Comparison of ENCODE assay signal across 17 cellular contexts in the genomic region with DNA sequence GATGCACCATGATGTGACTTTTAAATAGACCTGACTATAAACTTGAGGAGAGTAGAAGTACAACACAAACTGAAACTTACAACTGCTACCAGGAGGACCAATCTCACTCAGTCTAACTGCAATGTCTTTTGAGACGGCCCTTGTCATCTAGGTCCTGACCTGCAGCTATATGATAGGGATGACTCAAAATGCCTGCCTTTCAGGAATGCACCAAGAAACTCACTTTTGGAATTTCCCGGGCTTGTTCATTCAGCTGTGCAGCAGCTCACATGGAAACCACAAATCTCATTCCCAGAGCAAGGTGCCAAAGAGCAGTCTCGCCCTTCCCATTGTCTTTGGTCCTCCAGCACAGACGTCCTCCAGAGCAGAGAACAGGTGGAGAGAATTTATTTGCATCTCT.
DNase-seq lines count a peak whose midpoint lies in the region; ATAC-seq and TF ChIP-seq lines count a peak whose summit lies in the region.
"Had no signal": no experiment of that assay in that cellular context is flagged by ENCODE, and none has a peak within 500 bp of the region (broad histone marks: within the 10 kb centered on the region; RNA-seq: fewer than 3 reads in every experiment).

No MANE protein-coding gene starts in this region.

- H2AFZ ChIP-seq in SK-N-SH (ENCODE audit: low read depth) = no peak overlapping the region

- no peak overlapping the region for H3K4me3 Mint-ChIP-seq in chondrocyte (ENCODE audit: unreplicated experiment)
- H3K4me3 Mint-ChIP-seq in natural killer cell treated with Interleukin-12 subunit alpha and Interleukin-12 subunit beta and Interleukin-15 and Interleukin-18, amount 100 ng/mL, for 72 hours = no peak overlapping the region
- H3K4me3 Mint-ChIP-seq: B cell had no signal

- no peaks in the 10 kb centered on the region for H3K9me3 Mint-ChIP-seq in chondrocyte (ENCODE audit: low read depth)
- H3K9me3 Mint-ChIP-seq in natural killer cell treated with Interleukin-12 subunit alpha and Interleukin-12 subunit beta and Interleukin-15 and Interleukin-18, amount 100 ng/mL, for 72 hours = no peaks in the 10 kb centered on the region

- no peaks in the 10 kb centered on the region for H3F3A ChIP-seq in SK-N-SH (replicated peaks; ENCODE audit: insufficient read depth)

- H3K36me3 Mint-ChIP-seq in chondrocyte (ENCODE audit: low read depth) = no peaks in the 10 kb centered on the region
- H3K36me3 Mint-ChIP-seq in natural killer cell treated with Interleukin-12 subunit alpha and Interleukin-12 subunit beta and Interleukin-15 and Interleukin-18, amount 100 ng/mL, for 72 hours = no peaks in the 10 kb centered on the region

- H3K4me3 ChIP-seq in SK-N-SH (ENCODE audit: low read depth in 2 of 2, low read length in 1 of 2) = no peak overlapping the region
- H3K4me3 ChIP-seq: lower lobe of right lung, pancreas had no signal

- no peak for TF ChIP-seq EP300 in SK-N-SH (IDR thresholded peaks at IDR 0.05; ENCODE audit: borderline replicate concordance in 1 of 2, low read depth in 1 of 2, low read length in 1 of 2)

- H3K4me1 Mint-ChIP-seq in chondrocyte (ENCODE audit: low read depth) = peaks cover 8% of the 10 kb centered on the region
- no peaks in the 10 kb centered on the region for H3K4me1 Mint-ChIP-seq in natural killer cell treated with Interleukin-12 subunit alpha and Interleukin-12 subunit beta and Interleukin-15 and Interleukin-18, amount 100 ng/mL, for 72 hours (ENCODE audit: low read depth in 2 of 2)
- H3K4me1 Mint-ChIP-seq: B cell had no signal

- TF ChIP-seq CTCF in SK-N-SH (IDR thresholded peaks at IDR 0.05) (no peak), chondrocyte (IDR thresholded peaks at IDR 0.05) (no peak)

- no peaks in the 10 kb centered on the region for H3K9me2 ChIP-seq in SK-N-SH

- no peak overlapping the region for H3K4me2 ChIP-seq in SK-N-SH

- no peak overlapping the region for H3K9ac ChIP-seq in SK-N-SH

- DNase-seq in AG08396 (ENCODE audit: low spot score) (peak; percentile 8), SK-N-SH (no peak), iris pigment epithelial cell (ENCODE audit: low read depth) (peak; percentile 61), chondrocyte (ENCODE audit: low spot score) (no peak)
- no peak for DNase-seq in activated effector memory CD4-positive, alpha-beta T cell treated with Interleukin-2 at 50 U/mL for 16 hours
- DNase-seq in natural killer cell treated with Interleukin-12 subunit alpha and Interleukin-12 subunit beta and Interleukin-15 and Interleukin-18, amount 100 ng/mL, for 72 hours (ENCODE audit: low spot score) = no peak
- DNase-seq: activated CD8-positive, alpha-beta memory T cell treated with anti-CD3 and anti-CD28 coated beads, Interleukin-2, amount 50 U/mL, for 4 hours; effector CD4-positive, alpha-beta T cell; head of caudate nucleus; Karpas-422; lower lobe of right lung; pancreas; stimulated activated CD4-positive, alpha-beta T cell treated with anti-CD3 and anti-CD28 coated beads, Interleukin-2, amount 100 ng/mL, for 48 hours; stimulated activated naive CD4-positive, alpha-beta T cell had no signal

- H3K27ac ChIP-seq in SK-N-SH (ENCODE audit: low read depth in 2 of 2, low read length in 1 of 2) = no peak overlapping the region
- H3K27ac ChIP-seq: lower lobe of right lung, pancreas had no signal

- POLR2A ChIA-PET in SK-N-SH (lab: Yijun Ruan, JAX) = no interaction called here

- no peaks in the 10 kb centered on the region for H4K20me1 ChIP-seq in SK-N-SH (ENCODE audit: insufficient read depth)

- ATAC-seq in HG02610 (IDR thresholded peaks at IDR 0.05; ENCODE audit: unreplicated experiment) (peak; percentile 78), GM18511 (IDR thresholded peaks at IDR 0.05; ENCODE audit: unreplicated experiment) (no peak)
- no peak for ATAC-seq in natural killer cell treated with Interleukin-12 subunit alpha and Interleukin-12 subunit beta and Interleukin-15 and Interleukin-18, amount 100 ng/mL, for 72 hours
- ATAC-seq: lower lobe of right lung, pancreas had no signal

- TF ChIP-seq RAD21 in SK-N-SH (IDR thresholded peaks at IDR 0.05; ENCODE audit: low read length) = no peak

- H3K9me3 ChIP-seq in SK-N-SH = no peaks in the 10 kb centered on the region
- H3K9me3 ChIP-seq: lower lobe of right lung, pancreas had no signal

- H3K36me3 ChIP-seq in SK-N-SH (replicated peaks in 1 of 2; ENCODE audit: control insufficient read depth in 1 of 2, insufficient read depth in 2 of 2, low read length in 1 of 2) = no peaks in the 10 kb centered on the region
- H3K36me3 ChIP-seq: lower lobe of right lung, pancreas had no signal

- no peak overlapping the region for H3K27ac Mint-ChIP-seq in chondrocyte (ENCODE audit: unreplicated experiment)
- H3K27ac Mint-ChIP-seq in natural killer cell treated with Interleukin-12 subunit alpha and Interleukin-12 subunit beta and Interleukin-15 and Interleukin-18, amount 100 ng/mL, for 72 hours = no peak overlapping the region
- H3K27ac Mint-ChIP-seq: B cell had no signal

- no peaks in the 10 kb centered on the region for H3K4me1 ChIP-seq in SK-N-SH (ENCODE audit: control insufficient read depth in 1 of 2, insufficient read depth in 2 of 2, low read depth in 1 of 2, low read length in 1 of 2)
- H3K4me1 ChIP-seq: lower lobe of right lung, pancreas had no signal

- CTCF ChIA-PET in SK-N-SH (lab: Yijun Ruan, JAX) = no interaction called here

- H3K27me3 ChIP-seq in SK-N-SH (ENCODE audit: insufficient read depth) = no peaks in the 10 kb centered on the region
- H3K27me3 ChIP-seq: pancreas had no signal

- H3K79me2 ChIP-seq in SK-N-SH (ENCODE audit: insufficient read depth) = no peaks in the 10 kb centered on the region

- H3K27me3 Mint-ChIP-seq in chondrocyte (ENCODE audit: low read depth) = peaks cover 16% of the 10 kb centered on the region
- H3K27me3 Mint-ChIP-seq in natural killer cell treated with Interleukin-12 subunit alpha and Interleukin-12 subunit beta and Interleukin-15 and Interleukin-18, amount 100 ng/mL, for 72 hours = peaks cover 0 to 15% of the 10 kb centered on the region in 2 donors

- 37% methylated on average over 4 of the region's 4 CpGs for WGBS in SK-N-SH (ENCODE audit: low lambda C conversion rate)

TF ChIP-seq in SK-N-SH, 30 proteins besides CTCF, POLR2A, EP300 and RAD21:
- no peak for TF ChIP-seq SIN3A (IDR thresholded peaks at IDR 0.05; ENCODE audit: borderline replicate concordance, low read depth, low read length)
- no peak for TF ChIP-seq GABPA (IDR thresholded peaks at IDR 0.05; ENCODE audit: low read depth)
- 0 out of 2 replicates have a peak, but pooled peaks have one; percentile 10 for TF ChIP-seq FOSL2 (IDR thresholded peaks at IDR 0.05; ENCODE audit: borderline replicate concordance, low read depth)
- TF ChIP-seq POLR2AphosphoS5 (IDR thresholded peaks at IDR 0.05; ENCODE audit: low read depth, low read length) = no peak

Comparison
In these comparisons a context has a peak if more than half of its experiments do, and no peak if none do; other contexts are left out.
1. DNase-seq: peak in AG08396 (single experiment) and iris pigment epithelial cell (single experiment); none in SK-N-SH (single experiment), chondrocyte (single experiment), activated effector memory CD4-positive, alpha-beta T cell treated with Interleukin-2 at 50 U/mL for 16 hours (single experiment) and natural killer cell treated with Interleukin-12 subunit alpha and Interleukin-12 subunit beta and Interleukin-15 and Interleukin-18, amount 100 ng/mL, for 72 hours (single experiment).